12 cellular contexts compared by ENCODE assay signal in the genomic region with DNA sequence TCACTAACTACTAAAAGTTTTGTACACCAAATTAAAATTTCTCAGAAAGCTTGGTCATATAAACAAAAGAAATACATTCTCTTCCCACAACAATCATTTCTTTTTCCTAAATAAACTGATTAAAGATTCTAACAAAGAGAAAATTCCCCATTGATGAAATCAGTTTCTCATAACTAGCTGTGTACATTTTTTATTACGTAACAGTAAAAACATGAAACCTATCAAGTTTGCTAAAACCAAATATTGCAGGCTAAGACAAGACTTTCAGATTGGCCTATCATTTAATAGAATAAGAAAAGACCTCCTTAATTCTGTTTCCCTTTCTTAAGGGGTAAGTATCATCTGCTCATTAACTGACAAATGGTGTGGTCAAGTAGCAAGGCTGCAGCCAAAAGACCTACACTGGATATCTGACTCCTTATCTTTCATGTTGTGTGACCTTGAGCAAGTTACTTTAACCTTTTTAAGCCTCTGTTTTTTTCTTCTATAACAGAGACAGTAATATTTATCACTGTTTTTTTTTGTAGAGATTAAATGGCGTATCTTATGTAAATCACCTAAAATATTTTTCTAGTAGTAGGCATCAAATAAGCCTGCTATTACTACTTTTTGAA.
"Had no signal": no experiment of that assay in that cellular context is flagged by ENCODE, and none has a peak within 500 bp of the region (broad histone marks: within the 10 kb centered on the region; RNA-seq: fewer than 3 reads in every experiment).

No MANE protein-coding gene starts in this region.

- H3K27me3 Mint-ChIP-seq: activated CD4-positive, alpha-beta memory T cell treated with anti-CD3 and anti-CD28 coated beads for 36 hours had no signal

- H3K27ac ChIP-seq: hepatocyte, SJSA1 had no signal

- DNase-seq: activated CD4-positive, alpha-beta memory T cell treated with anti-CD3 and anti-CD28 coated beads for 36 hours; activated CD8-positive, alpha-beta memory T cell treated with anti-CD3 and anti-CD28 coated beads, Interleukin-2, amount 50 U/mL, for 4 hours; endodermal cell; erythroblast; islet precursor cell; pancreas; stimulated activated CD4-positive, alpha-beta T cell treated with anti-CD3 and anti-CD28 coated beads, Interleukin-1b, Interleukin-23, amount 100 ng/mL, for 48 hours had no signal

- FAIRE-seq: astrocyte, pancreas had no signal

- H3K4me3 ChIP-seq: hepatocyte, lung, pancreas, SJSA1 had no signal

- H3K4me2 ChIP-seq: hepatocyte had no signal

- H3K9me3 ChIP-seq: pancreas, SJSA1 had no signal

- H3K79me2 ChIP-seq: hepatocyte had no signal

- H3K4me3 Mint-ChIP-seq: activated CD4-positive, alpha-beta memory T cell treated with anti-CD3 and anti-CD28 coated beads for 36 hours; endodermal cell; mesothelial cell of epicardium had no signal

- H3K9me3 Mint-ChIP-seq: activated CD4-positive, alpha-beta memory T cell treated with anti-CD3 and anti-CD28 coated beads for 36 hours; endodermal cell; mesothelial cell of epicardium had no signal

- H3K4me1 ChIP-seq: SJSA1 had no signal

- H3K27ac Mint-ChIP-seq: endodermal cell, mesothelial cell of epicardium had no signal

- H2AFZ ChIP-seq: hepatocyte had no signal

- H3K4me1 Mint-ChIP-seq: endodermal cell, mesothelial cell of epicardium had no signal

- H3K27me3 ChIP-seq: hepatocyte, pancreas, SJSA1 had no signal
